35 cellular contexts compared by ENCODE assay signal in the genomic region with DNA sequence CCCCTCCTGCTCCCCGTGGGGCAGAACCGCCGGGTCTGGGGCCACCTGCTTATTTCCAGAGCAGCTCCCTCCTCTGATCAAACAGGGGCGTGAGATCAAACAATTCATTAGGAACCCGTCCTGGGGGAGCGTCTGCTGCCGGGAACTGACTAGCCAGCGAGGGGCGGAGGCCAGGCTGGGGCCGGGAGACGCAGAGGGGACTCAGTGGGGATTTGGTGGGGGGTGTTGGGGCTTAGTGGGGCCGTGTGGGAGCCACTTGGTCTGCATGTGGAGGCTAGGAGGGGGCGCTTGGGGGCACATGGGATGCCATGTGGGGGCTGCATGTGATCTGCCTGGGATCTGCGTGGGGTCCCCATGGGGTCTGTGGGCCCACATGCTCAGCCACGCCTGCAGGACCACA. TPM values are rescaled to one million over a fixed set of nuclear protein-coding genes. Genes with fewer than 3 reads are reported as not detected.
"Had no signal": no experiment of that assay in that cellular context is flagged by ENCODE, and none has a peak within 500 bp of the region (broad histone marks: within the 10 kb centered on the region; RNA-seq: fewer than 3 reads in every experiment).

No MANE protein-coding gene starts in this region.

- H3K4me3 ChIP-seq: colonic mucosa, gastrocnemius medialis, hepatocyte, left lung, mucosa of descending colon, ovary, right atrium auricular region, sigmoid colon, testis, tibial artery had no signal

- H3K27me3 ChIP-seq: hepatocyte, ovary, right atrium auricular region, sigmoid colon, testis had no signal

- H3K9me3 ChIP-seq: colonic mucosa, gastrocnemius medialis, left lung, mucosa of descending colon, ovary, right atrium auricular region, sigmoid colon, testis, tibial artery had no signal

- DNase-seq: colonic mucosa; effector CD8-positive, alpha-beta T cell; endodermal cell; foreskin fibroblast; gastrocnemius medialis; head of caudate nucleus; kidney; left lung; mesenchymal stem cell; mucosa of descending colon; naive B cell; occipital lobe; ovary; sigmoid colon; stimulated activated CD4-positive, alpha-beta T cell treated with anti-CD3 and anti-CD28 coated beads, Interleukin-4, amount 100 ng/mL, for 4 hours; stimulated activated naive CD8-positive, alpha-beta T cell treated with anti-CD3 and anti-CD28 coated beads, Interleukin-15, Interleukin-2, amounts not matched to agents 100 U/mL and 50 U/mL, for 24 hours; substantia nigra; testis; tibial artery had no signal

- H3K27me3 Mint-ChIP-seq: type B pancreatic cell had no signal

- H3K4me1 Mint-ChIP-seq: endodermal cell; mesothelial cell of epicardium; naive B cell; stimulated activated memory B cell treated with anti-CD40 and anti-IgM and Interleukin-4, amounts not matched to agents 10 μg/mL and 1 μg/mL and 100 μg/mL, for 72 hours had no signal

- H3K36me3 Mint-ChIP-seq: mesothelial cell of epicardium; naive B cell; stimulated activated memory B cell treated with anti-CD40 and anti-IgM and Interleukin-4, amounts not matched to agents 10 μg/mL and 1 μg/mL and 100 μg/mL, for 72 hours; type B pancreatic cell had no signal

- H3K9me3 Mint-ChIP-seq: dendritic cell treated with granulocyte-macrophage colony-stimulating factor and Interleukin-4, amounts not matched to agents 40 ng/mL and 50 ng/mL, for 4 days; endodermal cell; mesothelial cell of epicardium; nephron; stimulated activated memory B cell treated with anti-CD40 and anti-IgM and Interleukin-4, amounts not matched to agents 10 μg/mL and 1 μg/mL and 100 μg/mL, for 72 hours; type B pancreatic cell had no signal

- H3K27ac ChIP-seq: colonic mucosa, epithelial cell of prostate, gastrocnemius medialis, hepatocyte, left lung, ovary, right atrium auricular region, sigmoid colon, testis, tibial artery had no signal

- H3K27ac Mint-ChIP-seq: dendritic cell treated with granulocyte-macrophage colony-stimulating factor and Interleukin-4, amounts not matched to agents 40 ng/mL and 50 ng/mL, for 4 days; endodermal cell; mesothelial cell of epicardium; naive B cell; nephron; stimulated activated memory B cell treated with anti-CD40 and anti-IgM and Interleukin-4, amounts not matched to agents 10 μg/mL and 1 μg/mL and 100 μg/mL, for 72 hours; type B pancreatic cell had no signal

- H3K4me1 ChIP-seq: colonic mucosa, gastrocnemius medialis, left lung, right atrium auricular region, sigmoid colon, testis, tibial artery had no signal

- H2AFZ ChIP-seq: hepatocyte had no signal

- ATAC-seq: esophagus mucosa; gastrocnemius medialis; left lung; stimulated activated memory B cell treated with anti-CD40 and anti-IgM and Interleukin-4, amounts not matched to agents 10 μg/mL and 1 μg/mL and 100 μg/mL, for 72 hours; stimulated activated naive CD8-positive, alpha-beta T cell treated with anti-CD3 and anti-CD28 coated beads, Interleukin-15, Interleukin-2, amounts not matched to agents 100 U/mL and 50 U/mL, for 24 hours had no signal

- H3K79me2 ChIP-seq: hepatocyte had no signal

- H3K36me3 ChIP-seq: colonic mucosa, gastrocnemius medialis, left lung, ovary, right atrium auricular region, sigmoid colon, tibial artery had no signal

- FAIRE-seq: kidney had no signal

- H3K4me2 ChIP-seq: hepatocyte had no signal

- H3K4me3 Mint-ChIP-seq: dendritic cell treated with granulocyte-macrophage colony-stimulating factor and Interleukin-4, amounts not matched to agents 40 ng/mL and 50 ng/mL, for 4 days; endodermal cell; mesothelial cell of epicardium; naive B cell; nephron; stimulated activated memory B cell treated with anti-CD40 and anti-IgM and Interleukin-4, amounts not matched to agents 10 μg/mL and 1 μg/mL and 100 μg/mL, for 72 hours; type B pancreatic cell had no signal

RNA-seq across cellular contexts. Expression of a gene that starts 36.4 kb away (rescaled TPM):
- total RNA-seq: chondrocyte, colonic mucosa, esophagus mucosa, gastrocnemius medialis, glomerular endothelial cell, hepatocyte, kidney, left lung, lower leg skin, lung microvascular endothelial cell, mesothelial cell of epicardium, mucosa of descending colon, occipital lobe, posterior vena cava, right atrium auricular region, sigmoid colon, skeletal muscle tissue, urinary bladder had no signal
- polyA plus RNA-seq: hepatocyte, ovary, sigmoid colon, urinary bladder had no signal

RNA-seq across cellular contexts. Expression of a gene that starts 59.9 kb away (rescaled TPM):
- total RNA-seq: chondrocyte, esophagus mucosa, glomerular endothelial cell, left lung, mesothelial cell of epicardium, mucosa of descending colon, ovary, posterior vena cava, sigmoid colon, skeletal muscle tissue had no signal
- polyA plus RNA-seq: ovary had no signal
